ENCODE assay signal across 1 cellular context in genomic region chr2:27217173-27218121, GRCh38.
TF ChIP-seq lines count a peak whose summit lies in the region.

CAD (plus strand) TSS chr2:27217369; CDS start chr2:27217552, 183 bp downstream.

TF ChIP-seq in HepG2, 621 proteins besides CTCF, POLR2A, EP300 and RAD21 (continued from another document and continues in another):
- TF ChIP-seq KDM2A (CRISPR knock-in tag; IDR thresholded peaks at IDR 0.05; ENCODE audit: borderline replicate concordance, low read depth) = peak; percentile 96
- no peak for TF ChIP-seq KLF9 (CRISPR knock-in tag; IDR thresholded peaks at IDR 0.05; ENCODE audit: low read depth)
- TF ChIP-seq UBTF (CRISPR knock-in tag; IDR thresholded peaks at IDR 0.05) = peak; percentile 67
- no peak for TF ChIP-seq ZNF24 (IDR thresholded peaks at IDR 0.05)
- TF ChIP-seq NFIB (CRISPR knock-in tag; IDR thresholded peaks at IDR 0.05; ENCODE audit: borderline replicate concordance) = no peak
- TF ChIP-seq ZNF281 (CRISPR knock-in tag; IDR thresholded peaks at IDR 0.05; ENCODE audit: borderline replicate concordance) = peak; percentile 28; the same call in 1 of the 2 replicates
- TF ChIP-seq ZNF501 (CRISPR knock-in tag; IDR thresholded peaks at IDR 0.05) = no peak
- 0 out of 2 replicates have a peak, but pooled peaks have one; percentile 49 for TF ChIP-seq MZF1 (CRISPR knock-in tag; IDR thresholded peaks at IDR 0.05; ENCODE audit: borderline replicate concordance)
- TF ChIP-seq ZNF614 (CRISPR knock-in tag; IDR thresholded peaks at IDR 0.05; ENCODE audit: borderline replicate concordance) = 0 out of 2 replicates have a peak, but pooled peaks have one; percentile 26
- TF ChIP-seq ZNF569 (CRISPR knock-in tag; IDR thresholded peaks at IDR 0.05; ENCODE audit: borderline replicate concordance) = no peak
- peak; percentile 68 for TF ChIP-seq GABPB1 (CRISPR knock-in tag; IDR thresholded peaks at IDR 0.05)
- TF ChIP-seq XRCC5 (optimal IDR thresholded peaks at IDR 0.05; ENCODE audit: low read length) = no peak
- TF ChIP-seq DZIP1 (CRISPR knock-in tag; IDR thresholded peaks at IDR 0.05) = peak; percentile 84; the same call in 1 of the 2 replicates
- no peak for TF ChIP-seq ZFP36 (IDR thresholded peaks at IDR 0.05; ENCODE audit: borderline replicate concordance, low read depth, low read length, partially characterized antibody)
- no peak for TF ChIP-seq ZNF674 (CRISPR knock-in tag; IDR thresholded peaks at IDR 0.05; ENCODE audit: low read depth)
- TF ChIP-seq HDAC1 (CRISPR knock-in tag; IDR thresholded peaks at IDR 0.05) = peak; percentile 79
- no peak for TF ChIP-seq SSRP1 (CRISPR knock-in tag; IDR thresholded peaks at IDR 0.05)
- TF ChIP-seq ZNF562 (CRISPR knock-in tag; IDR thresholded peaks at IDR 0.05; ENCODE audit: borderline replicate concordance) = no peak
- peak; percentile 97 for TF ChIP-seq ZNF546 (CRISPR knock-in tag; conservative IDR thresholded peaks at IDR 0.05)
- 0 out of 2 replicates have a peak, but pooled peaks have one; percentile 27 for TF ChIP-seq AHR (CRISPR knock-in tag; IDR thresholded peaks at IDR 0.05)
- no peak for TF ChIP-seq CBX2 (IDR thresholded peaks at IDR 0.05; ENCODE audit: low read depth, low read length)
- no peak for TF ChIP-seq CBX2 (CRISPR knock-in tag; IDR thresholded peaks at IDR 0.05; ENCODE audit: low read depth)
- peak; percentile 88 for TF ChIP-seq GMEB1 (CRISPR knock-in tag; IDR thresholded peaks at IDR 0.05; ENCODE audit: borderline replicate concordance)
- no peak for TF ChIP-seq HNF1A (IDR thresholded peaks at IDR 0.05; ENCODE audit: low read depth)
- no peak for TF ChIP-seq HNF1A (CRISPR knock-in tag; IDR thresholded peaks at IDR 0.05; ENCODE audit: borderline replicate concordance)
- no peak for TF ChIP-seq ZSCAN30 (CRISPR knock-in tag; IDR thresholded peaks at IDR 0.05)
- no peak for TF ChIP-seq MED8 (CRISPR knock-in tag; IDR thresholded peaks at IDR 0.05; ENCODE audit: insufficient replicate concordance)
- TF ChIP-seq ZSCAN22 (CRISPR knock-in tag; IDR thresholded peaks at IDR 0.05) = no peak
- no peak for TF ChIP-seq PAWR (CRISPR knock-in tag; IDR thresholded peaks at IDR 0.05; ENCODE audit: borderline replicate concordance)
- TF ChIP-seq IKZF4 (CRISPR knock-in tag; IDR thresholded peaks at IDR 0.05; ENCODE audit: borderline replicate concordance, low read depth, not compliant biosample characterization) = peak; percentile 53
- TF ChIP-seq PHF8 (CRISPR knock-in tag; IDR thresholded peaks at IDR 0.05) = peak; percentile 63; the same call in 1 of the 2 replicates
- TF ChIP-seq ZNF354B (CRISPR knock-in tag; IDR thresholded peaks at IDR 0.05) = 0 out of 2 replicates have a peak, but pooled peaks have one; percentile 45
- TF ChIP-seq ZNF784 (CRISPR knock-in tag; IDR thresholded peaks at IDR 0.05; ENCODE audit: borderline replicate concordance) = no peak
- TF ChIP-seq MAFG (CRISPR knock-in tag; IDR thresholded peaks at IDR 0.05) = no peak
- TF ChIP-seq ZNF367 (CRISPR knock-in tag; IDR thresholded peaks at IDR 0.05; ENCODE audit: borderline replicate concordance) = no peak; the same call in 1 of the 2 replicates
- TF ChIP-seq THYN1 (CRISPR knock-in tag; IDR thresholded peaks at IDR 0.05; ENCODE audit: borderline replicate concordance, low read depth) = no peak
- TF ChIP-seq SRY (CRISPR knock-in tag; IDR thresholded peaks at IDR 0.05) = peak; percentile 66; the same call in 1 of the 2 replicates
- TF ChIP-seq ZNF44 (CRISPR knock-in tag; IDR thresholded peaks at IDR 0.05) = no peak
- peak; percentile 89; the same call in 1 of the 2 replicates for TF ChIP-seq KLF11 (CRISPR knock-in tag; IDR thresholded peaks at IDR 0.05)
- no peak for TF ChIP-seq KLF15 (CRISPR knock-in tag; IDR thresholded peaks at IDR 0.05; ENCODE audit: borderline replicate concordance)
- no peak for TF ChIP-seq ZNF550 (CRISPR knock-in tag; IDR thresholded peaks at IDR 0.05; ENCODE audit: borderline replicate concordance)
- 0 out of 2 replicates have a peak, but pooled peaks have one; percentile 69 for TF ChIP-seq ZNF761 (CRISPR knock-in tag; conservative IDR thresholded peaks at IDR 0.05)
- 0 out of 2 replicates have a peak, but pooled peaks have one; percentile 28 for TF ChIP-seq ZNF142 (CRISPR knock-in tag; IDR thresholded peaks at IDR 0.05)
